In genomic region chr3:143806043-143806442, GRCh38 we compare ENCODE assay signal across 21 cellular contexts.
"Had no signal": no experiment of that assay in that cellular context is flagged by ENCODE, and none has a peak within 500 bp of the region (broad histone marks: within the 10 kb centered on the region; RNA-seq: fewer than 3 reads in every experiment).

No MANE protein-coding gene starts in this region.

- H3K9me3 Mint-ChIP-seq: activated T-cell treated with anti-CD3 and anti-CD28 coated beads, Interleukin-2, amount 50 U/mL, for 4 hours; memory B cell; natural killer cell; stimulated activated memory B cell treated with anti-CD40 and anti-IgM and Interleukin-4, amounts not matched to agents 10 μg/mL and 1 μg/mL and 100 μg/mL, for 72 hours had no signal

- H3K27me3 Mint-ChIP-seq: activated CD8-positive, alpha-beta memory T cell treated with anti-CD3 and anti-CD28 coated beads, Interleukin-2, amount 10 ng/mL, durations not matched to agents 7 days and 5 days; memory B cell; stimulated activated memory B cell treated with anti-CD40 and anti-IgM and Interleukin-4, amounts not matched to agents 10 μg/mL and 1 μg/mL and 100 μg/mL, for 72 hours had no signal

- H3K4me1 ChIP-seq: body of pancreas, parathyroid adenoma had no signal

- DNase-seq: activated CD4-positive, alpha-beta T cell treated with anti-CD3 and anti-CD28 coated beads for 1 hour; activated CD4-positive, alpha-beta T cell treated with anti-CD3 and anti-CD28 coated beads, Interleukin-2, amount 50 U/mL, for 48 hours; activated CD8-positive, alpha-beta memory T cell treated with anti-CD3 and anti-CD28 coated beads, Interleukin-2, amount 10 ng/mL, durations not matched to agents 7 days and 5 days; activated effector memory CD4-positive, alpha-beta T cell treated with Interleukin-2 at 50 U/mL for 16 hours; activated naive CD4-positive, alpha-beta T cell treated with anti-CD3 and anti-CD28 coated beads, Interleukin-2, amount 50 U/mL, for 16 hours; activated T-cell treated with anti-CD3 and anti-CD28 coated beads, Interleukin-2, amount 50 U/mL, for 4 hours; amygdala; body of pancreas; caudate nucleus; kidney; left ventricle myocardium superior; natural killer cell; stimulated activated CD4-positive, alpha-beta T cell treated with anti-CD3 and anti-CD28 coated beads, Interleukin-12 subunit alpha, Interleukin-12 subunit beta, amount 100 ng/mL, for 4 hours; T-helper 9 cell; trophoblast cell had no signal

- H3K36me3 Mint-ChIP-seq: activated CD8-positive, alpha-beta memory T cell treated with anti-CD3 and anti-CD28 coated beads, Interleukin-2, amount 10 ng/mL, durations not matched to agents 7 days and 5 days; memory B cell; natural killer cell; stimulated activated memory B cell treated with anti-CD40 and anti-IgM and Interleukin-4, amounts not matched to agents 10 μg/mL and 1 μg/mL and 100 μg/mL, for 72 hours had no signal

- H3K4me3 Mint-ChIP-seq: activated CD8-positive, alpha-beta memory T cell treated with anti-CD3 and anti-CD28 coated beads, Interleukin-2, amount 10 ng/mL, durations not matched to agents 7 days and 5 days; activated T-cell treated with anti-CD3 and anti-CD28 coated beads, Interleukin-2, amount 50 U/mL, for 4 hours; memory B cell; natural killer cell; stimulated activated memory B cell treated with anti-CD40 and anti-IgM and Interleukin-4, amounts not matched to agents 10 μg/mL and 1 μg/mL and 100 μg/mL, for 72 hours had no signal

- H3K79me2 ChIP-seq: hepatocyte, parathyroid adenoma had no signal

- H3K27me3 ChIP-seq: body of pancreas, hepatocyte had no signal

- H3K9ac ChIP-seq: parathyroid adenoma had no signal

- H3K36me3 ChIP-seq: neutrophil had no signal

- H3K27ac Mint-ChIP-seq: activated CD8-positive, alpha-beta memory T cell treated with anti-CD3 and anti-CD28 coated beads, Interleukin-2, amount 10 ng/mL, durations not matched to agents 7 days and 5 days; memory B cell; natural killer cell; stimulated activated memory B cell treated with anti-CD40 and anti-IgM and Interleukin-4, amounts not matched to agents 10 μg/mL and 1 μg/mL and 100 μg/mL, for 72 hours had no signal

- ATAC-seq: activated CD8-positive, alpha-beta memory T cell treated with anti-CD3 and anti-CD28 coated beads, Interleukin-2, amount 10 ng/mL, durations not matched to agents 7 days and 5 days; activated T-cell treated with anti-CD3 and anti-CD28 coated beads, Interleukin-2, amount 50 U/mL, for 4 hours; body of pancreas; esophagus mucosa; natural killer cell; stimulated activated memory B cell treated with anti-CD40 and anti-IgM and Interleukin-4, amounts not matched to agents 10 μg/mL and 1 μg/mL and 100 μg/mL, for 72 hours had no signal

- H3K4me2 ChIP-seq: hepatocyte had no signal

- H3K9me3 ChIP-seq: body of pancreas, neutrophil had no signal

- H2AFZ ChIP-seq: hepatocyte, parathyroid adenoma had no signal

- H3K27ac ChIP-seq: body of pancreas, hepatocyte, neutrophil, parathyroid adenoma had no signal

- H3K4me3 ChIP-seq: body of pancreas, hepatocyte had no signal
